9 cellular contexts compared by ENCODE assay signal in the genomic region with DNA sequence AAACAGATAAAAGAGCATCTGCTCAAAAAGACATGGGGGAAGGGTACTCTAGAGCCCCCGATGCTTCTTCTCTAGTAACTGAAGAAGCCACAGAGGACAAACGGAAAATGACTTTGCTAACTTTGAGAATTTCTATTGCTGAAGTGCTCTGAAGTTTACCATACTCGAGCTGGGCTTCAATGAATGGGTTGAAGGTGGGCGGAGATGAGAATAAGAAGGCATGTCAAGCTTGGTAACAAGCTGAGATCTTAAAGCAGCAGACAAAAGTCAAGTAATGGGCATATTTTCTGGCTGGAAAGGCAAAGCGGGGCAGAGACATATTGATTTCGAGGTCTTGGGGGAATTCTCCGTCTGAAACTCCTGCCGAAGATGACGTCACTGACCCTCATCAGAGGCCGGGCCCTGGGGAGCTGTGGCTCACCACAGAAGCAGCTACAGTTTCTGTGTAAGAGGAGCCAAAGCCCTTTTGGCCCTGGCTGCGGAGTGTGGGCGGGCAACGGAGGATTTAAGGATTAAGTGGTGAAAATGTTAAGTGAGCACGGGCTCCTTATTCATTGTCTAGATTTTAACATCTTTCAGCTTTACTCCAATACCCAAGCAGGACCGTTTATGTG.
A peak's percentile ranks its signal among the peaks of the same experiment; 100 is the strongest.
DNase-seq lines count a peak whose midpoint lies in the region; ATAC-seq and TF ChIP-seq lines count a peak whose summit lies in the region.
"Had no signal": no experiment of that assay in that cellular context is flagged by ENCODE, and none has a peak within 500 bp of the region (broad histone marks: within the 10 kb centered on the region; RNA-seq: fewer than 3 reads in every experiment).

No MANE protein-coding gene starts in this region.

- POLR2A ChIA-PET in A673 (lab: Charles Lee; ENCODE audit: low non-redundant PET): no interaction called here

- H3K27me3 ChIP-seq in A673 (replicated peaks; ENCODE audit: insufficient read depth, low read depth, low read length, poor library complexity) (peaks cover 15% of the 10 kb centered on the region), testis (no peaks in the 10 kb centered on the region)

- CTCF ChIA-PET in A673 (lab: Charles Lee): no interaction called here

- peak; percentile 8 for DNase-seq in A673 (ENCODE audit: low spot score)
- peak; percentile 96 for DNase-seq in dedifferentiated amniotic fluid mesenchymal stem cell (ENCODE audit: extremely low spot score)
- DNase-seq in testis: no peak
- DNase-seq in NOMO-1 (lab: John Stamatoyannopoulos, UW; ENCODE audit: unreplicated experiment in 2 of 2): no peak
- DNase-seq in stimulated activated effector memory CD8-positive, alpha-beta T cell treated with anti-CD3 and anti-CD28 coated beads, Interleukin-12 subunit alpha, Interleukin-12 subunit beta, amount 100 ng/mL, for 72 hours (ENCODE audit: low spot score in 2 of 2): no peak
- DNase-seq: DND-41 had no signal

- no TSS peak for BruUV-seq in A673 (replicated peaks; lab: Mats Ljungman, UMichigan)

- H3K9me3 Mint-ChIP-seq in stimulated activated memory B cell treated with anti-CD40 and anti-IgM and Interleukin-4, amounts not matched to agents 10 μg/mL and 1 μg/mL and 100 μg/mL, for 72 hours: no peaks in the 10 kb centered on the region
- H3K9me3 Mint-ChIP-seq in stimulated activated effector memory CD8-positive, alpha-beta T cell treated with anti-CD3 and anti-CD28 coated beads, Interleukin-12 subunit alpha, Interleukin-12 subunit beta, amount 100 ng/mL, for 72 hours: no peaks in the 10 kb centered on the region

- ATAC-seq in GM19455 (IDR thresholded peaks at IDR 0.05; ENCODE audit: unreplicated experiment) (peak; percentile 97), HG03439 (IDR thresholded peaks at IDR 0.05; ENCODE audit: unreplicated experiment) (peak; percentile 98)
- ATAC-seq in stimulated activated memory B cell treated with anti-CD40 and anti-IgM and Interleukin-4, amounts not matched to agents 10 μg/mL and 1 μg/mL and 100 μg/mL, for 72 hours: peak; percentile 89
- ATAC-seq in stimulated activated effector memory CD8-positive, alpha-beta T cell treated with anti-CD3 and anti-CD28 coated beads, Interleukin-12 subunit alpha, Interleukin-12 subunit beta, amount 100 ng/mL, for 72 hours: no peak

- no peak for TF ChIP-seq POLR2A in testis (IDR thresholded peaks at IDR 0.05)

- peak overlapping the region; percentile 24 for H3K4me3 Mint-ChIP-seq in stimulated activated memory B cell treated with anti-CD40 and anti-IgM and Interleukin-4, amounts not matched to agents 10 μg/mL and 1 μg/mL and 100 μg/mL, for 72 hours
- no peak overlapping the region for H3K4me3 Mint-ChIP-seq in stimulated activated effector memory CD8-positive, alpha-beta T cell treated with anti-CD3 and anti-CD28 coated beads, Interleukin-12 subunit alpha, Interleukin-12 subunit beta, amount 100 ng/mL, for 72 hours

- H3K4me1 ChIP-seq in A673 (ENCODE audit: insufficient read depth, low read length, poor library complexity, severe bottlenecking): no peaks in the 10 kb centered on the region
- no peaks in the 10 kb centered on the region for H3K4me1 ChIP-seq in testis

- H3K27ac ChIP-seq in A673 (ENCODE audit: low read depth, low read length, poor library complexity, severe bottlenecking) (no peak overlapping the region), testis (no peak overlapping the region)

- intact Hi-C loops in A673 (cut with micrococcal nuclease; ENCODE audit: unreplicated experiment): no loop called here
- intact Hi-C loops in testis (cut with DNase I; ENCODE audit: low total_unique reads): no loop called here

- H3K36me3 ChIP-seq in A673 (ENCODE audit: insufficient read depth, low read length, poor library complexity, severe bottlenecking) (no peaks in the 10 kb centered on the region), testis (ENCODE audit: low read depth, missing control alignments) (no peaks in the 10 kb centered on the region)

- WGBS in testis, 2 donors: 44 to 61% methylated on average over 15 of the region's 15 CpGs

- no peak overlapping the region for H3K27ac Mint-ChIP-seq in stimulated activated memory B cell treated with anti-CD40 and anti-IgM and Interleukin-4, amounts not matched to agents 10 μg/mL and 1 μg/mL and 100 μg/mL, for 72 hours
- no peak overlapping the region for H3K27ac Mint-ChIP-seq in stimulated activated effector memory CD8-positive, alpha-beta T cell treated with anti-CD3 and anti-CD28 coated beads, Interleukin-12 subunit alpha, Interleukin-12 subunit beta, amount 100 ng/mL, for 72 hours

- no peak for TF ChIP-seq CTCF in A673 (conservative IDR thresholded peaks at IDR 0.05; ENCODE audit: low read depth, low read length)
- TF ChIP-seq CTCF in testis (IDR thresholded peaks at IDR 0.05): no peak

- no peaks in the 10 kb centered on the region for H3K36me3 Mint-ChIP-seq in stimulated activated memory B cell treated with anti-CD40 and anti-IgM and Interleukin-4, amounts not matched to agents 10 μg/mL and 1 μg/mL and 100 μg/mL, for 72 hours
- H3K36me3 Mint-ChIP-seq in stimulated activated effector memory CD8-positive, alpha-beta T cell treated with anti-CD3 and anti-CD28 coated beads, Interleukin-12 subunit alpha, Interleukin-12 subunit beta, amount 100 ng/mL, for 72 hours: no peaks in the 10 kb centered on the region

- H3K9me3 ChIP-seq in A673 (ENCODE audit: low read depth, low read length, poor library complexity, severe bottlenecking) (no peaks in the 10 kb centered on the region), testis (no peaks in the 10 kb centered on the region)

- peaks cover 16% of the 10 kb centered on the region for H3K27me3 Mint-ChIP-seq in stimulated activated memory B cell treated with anti-CD40 and anti-IgM and Interleukin-4, amounts not matched to agents 10 μg/mL and 1 μg/mL and 100 μg/mL, for 72 hours

- H3K4me3 ChIP-seq in A673 (ENCODE audit: low read depth, low read length, poor library complexity, severe bottlenecking): no peak overlapping the region
- H3K4me3 ChIP-seq in testis: no peak overlapping the region

- peaks cover 9% of the 10 kb centered on the region for H3K4me1 Mint-ChIP-seq in stimulated activated memory B cell treated with anti-CD40 and anti-IgM and Interleukin-4, amounts not matched to agents 10 μg/mL and 1 μg/mL and 100 μg/mL, for 72 hours
- H3K4me1 Mint-ChIP-seq in stimulated activated effector memory CD8-positive, alpha-beta T cell treated with anti-CD3 and anti-CD28 coated beads, Interleukin-12 subunit alpha, Interleukin-12 subunit beta, amount 100 ng/mL, for 72 hours: no peaks in the 10 kb centered on the region

Comparison
In these comparisons a context has a peak if more than half of its experiments do, and no peak if none do; other contexts are left out.
1. DNase-seq: peak in A673 (single experiment) and dedifferentiated amniotic fluid mesenchymal stem cell (single experiment); none in testis (single experiment), NOMO-1 (0 of 2) and stimulated activated effector memory CD8-positive, alpha-beta T cell treated with anti-CD3 and anti-CD28 coated beads, Interleukin-12 subunit alpha, Interleukin-12 subunit beta, amount 100 ng/mL, for 72 hours (0 of 2).